27 cellular contexts compared by ENCODE assay signal in genomic region chr17:17468217-17469010, GRCh38. TPM values are rescaled to one million over a fixed set of nuclear protein-coding genes. Genes with fewer than 3 reads are reported as not detected.
DNase-seq lines count a peak whose midpoint lies in the region; ATAC-seq, FAIRE-seq and TF ChIP-seq lines count a peak whose summit lies in the region.
"Had no signal": no experiment of that assay in that cellular context is flagged by ENCODE, and none has a peak within 500 bp of the region (broad histone marks: within the 10 kb centered on the region; RNA-seq: fewer than 3 reads in every experiment).

No MANE protein-coding gene starts in this region.

- peak; percentile 59 for DNase-seq in NCI-H82 (lab: John Stamatoyannopoulos, UW)
- no peak for DNase-seq in NCI-H82 treated with DMSO at 0.1 percent for 48 hours (lab: John Stamatoyannopoulos, UW; ENCODE audit: unreplicated experiment)
- peak; percentile 70 for DNase-seq in cerebellum (ENCODE audit: low spot score)
- DNase-seq in HepG2 (ENCODE audit: low spot score) = no peak
- no peak for DNase-seq in spleen
- DNase-seq in stimulated activated CD4-positive, alpha-beta T cell treated with anti-CD3 and anti-CD28 coated beads, Interleukin-1b, Interleukin-23, amount 100 ng/mL, for 48 hours = no peak
- no peak for DNase-seq in OCI-M2 (lab: John Stamatoyannopoulos, UW; ENCODE audit: unreplicated experiment)
- DNase-seq: 8988T; activated CD4-positive, alpha-beta T cell treated with anti-CD3 and anti-CD28 coated beads, Interleukin-2, amount 50 U/mL, for 4 hours; activated CD4-positive, CD25-positive, alpha-beta regulatory T cell; activated naive CD4-positive, alpha-beta T cell treated with Interleukin-2 at 50 U/mL for 16 hours; brain microvascular endothelial cell; effector memory CD4-positive, alpha-beta T cell; islet precursor cell; NCI-H2107; NCI-H345; NCI-H748 treated with DMSO at 0.1 percent for 48 hours; SK-N-SH; stimulated activated naive CD8-positive, alpha-beta T cell treated with anti-CD3 and anti-CD28 coated beads, Interleukin-15, Interleukin-2, amounts not matched to agents 100 U/mL and 50 U/mL, for 24 hours; uterus had no signal

- intact Hi-C loops in HepG2 (cut with micrococcal nuclease; ENCODE audit: unreplicated experiment) = no loop called here
- intact Hi-C loops in spleen (cut with DNase I; ENCODE audit: low total_unique reads) = no loop called here

- H3K79me2 ChIP-seq in HepG2 (ENCODE audit: insufficient read depth, low read length) = no peaks in the 10 kb centered on the region

- in situ Hi-C loops in HepG2 (cut with HindIII; ENCODE audit: extremely low pct_ligation_motif_present, low pct_unique_long_range_greater_than_20kb) = no loop called here

- H3K36me3 ChIP-seq in HepG2 (replicated peaks in 1 of 2; ENCODE audit: control insufficient read depth in 1 of 2, insufficient read depth in 2 of 2, low read length in 2 of 2) = no peaks in the 10 kb centered on the region
- no peaks in the 10 kb centered on the region for H3K36me3 ChIP-seq in spleen
- H3K36me3 ChIP-seq: brain microvascular endothelial cell, thoracic aorta, uterus had no signal

- H3K9me3 ChIP-seq in HepG2 (ENCODE audit: low read length) = no peaks in the 10 kb centered on the region
- no peaks in the 10 kb centered on the region for H3K9me3 ChIP-seq in spleen
- H3K9me3 ChIP-seq: SK-N-SH, thoracic aorta, uterus had no signal

- TF ChIP-seq RAD21 in HepG2 (CRISPR knock-in tag; IDR thresholded peaks at IDR 0.05) = no peak

- no peak overlapping the region for H2AFZ ChIP-seq in HepG2 (ENCODE audit: low read length)
- H2AFZ ChIP-seq: GM23338 had no signal

- WGBS in HepG2 (ENCODE audit: low lambda C conversion rate) = 26% methylated on average over 5 of the region's 5 CpGs
- WGBS in spleen, 5 donors = 68 to 82% (median 76%) methylated on average over 5 of the region's 5 CpGs

- no TSS peak for BruUV-seq in HepG2 (replicated peaks; lab: Mats Ljungman, UMichigan)

- no peaks in the 10 kb centered on the region for H4K20me1 ChIP-seq in HepG2 (ENCODE audit: insufficient read depth, low read length)

- H3K9ac ChIP-seq in HepG2 (ENCODE audit: insufficient read depth, low read depth, low read length) = no peak overlapping the region
- H3K9ac ChIP-seq: SK-N-SH had no signal

- no peak overlapping the region for H3K4me3 ChIP-seq in HepG2 (replicated peaks in 1 of 3; ENCODE audit: insufficient read depth in 1 of 3, low read depth in 2 of 3, low read length in 3 of 3)
- H3K4me3 ChIP-seq in spleen = no peak overlapping the region
- H3K4me3 ChIP-seq: coronary artery, GM23338, skin epidermis, thoracic aorta, uterus had no signal

- POLR2A ChIA-PET in HepG2 (lab: Yijun Ruan, JAX) = interaction anchor here (1.1 to 1.6 kb wide), 3 partner anchors 22 to 28 kb away, joined by 3 to 6 read pairs (median 5); partner anchors contain the start of gene RASD1

- no peak for ATAC-seq in HepG2
- no peak for ATAC-seq in GM21360 (IDR thresholded peaks at IDR 0.05; ENCODE audit: unreplicated experiment)
- ATAC-seq: GM23338; natural killer cell treated with Interleukin-12 subunit alpha and Interleukin-12 subunit beta and Interleukin-15 and Interleukin-18, amount 100 ng/mL, for 72 hours; stimulated activated naive CD8-positive, alpha-beta T cell treated with anti-CD3 and anti-CD28 coated beads, Interleukin-15, Interleukin-2, amounts not matched to agents 100 U/mL and 50 U/mL, for 24 hours had no signal

- TF ChIP-seq EP300 in HepG2 (IDR thresholded peaks at IDR 0.05; ENCODE audit: low read depth in 2 of 2, low read length in 2 of 2) (no peak), HepG2 (CRISPR knock-in tag; IDR thresholded peaks at IDR 0.05; ENCODE audit: borderline replicate concordance) (no peak)

- CTCF ChIA-PET in HepG2 (lab: Yijun Ruan, JAX; ENCODE audit: low intra/inter-chr PET ratio, low total read pairs) = no interaction called here

- H3K4me1 ChIP-seq in HepG2 (ENCODE audit: insufficient read depth, low read length) (peaks cover 59% of the 10 kb centered on the region), spleen (peaks cover 0 to 14% (median 2%) of the 10 kb centered on the region in 6 donors)
- H3K4me1 ChIP-seq: uterus had no signal

- H3K27me3 ChIP-seq in HepG2 (ENCODE audit: control insufficient read depth in 1 of 2, insufficient read depth in 2 of 2, low read length in 2 of 2) (peaks cover 7 to 43% of the 10 kb centered on the region in 2 experiments; a peak in 4 of 5 replicates), spleen (replicated peaks in 1 of 7) (peaks cover 0 to 9% (median 0%) of the 10 kb centered on the region in 7 donors)
- H3K27me3 ChIP-seq: uterus had no signal

- no peak overlapping the region for H3K4me2 ChIP-seq in HepG2 (ENCODE audit: low read depth, low read length)
- H3K4me2 ChIP-seq: GM23338, SK-N-SH had no signal

- FAIRE-seq in HepG2 (lab: Jason Lieb, UNC) = no peak

- TF ChIP-seq POLR2A in HepG2 (IDR thresholded peaks at IDR 0.05; ENCODE audit: insufficient read depth in 1 of 2, low read depth in 2 of 2, low read length in 2 of 2) = no peak
- TF ChIP-seq POLR2A in spleen (IDR thresholded peaks at IDR 0.05) = no peak

- H3K27ac ChIP-seq in HepG2 (ENCODE audit: extremely low read length, insufficient read depth, low read length) (no peak overlapping the region), spleen (peak overlapping the region in 6 of 8 donors; percentile 23 to 74 (median 68))
- H3K27ac ChIP-seq: brain microvascular endothelial cell, coronary artery, epithelial cell of prostate, thoracic aorta, uterus had no signal

- TF ChIP-seq CTCF in HepG2 (CRISPR knock-in tag; IDR thresholded peaks at IDR 0.05) (no peak), spleen (IDR thresholded peaks at IDR 0.05 in 8 of 11, conservative IDR thresholded peaks at IDR 0.05 in 3 of 11) (no peak)

TF ChIP-seq in HepG2, 621 proteins besides CTCF, POLR2A, EP300 and RAD21 (continues in another document):
- TF ChIP-seq ZNF354B (CRISPR knock-in tag; IDR thresholded peaks at IDR 0.05) = no peak
- TF ChIP-seq SAP130 (CRISPR knock-in tag; IDR thresholded peaks at IDR 0.05; ENCODE audit: low read depth) = peak; percentile 47
- peak; percentile 96 for TF ChIP-seq ZNF264 (CRISPR knock-in tag; IDR thresholded peaks at IDR 0.05)
- no peak for TF ChIP-seq ZNF10 (CRISPR knock-in tag; IDR thresholded peaks at IDR 0.05; ENCODE audit: borderline replicate concordance, low read depth)
- TF ChIP-seq SALL1 (CRISPR knock-in tag; IDR thresholded peaks at IDR 0.05) = peak; percentile 12; the same call in 1 of the 2 replicates
- TF ChIP-seq FOXK2 (IDR thresholded peaks at IDR 0.05) = no peak

RNA-seq across cellular contexts. Expression of gene MED9, which starts 8.4 kb away (rescaled TPM):
- 16.2 TPM for total RNA-seq in cerebellum
- 11.7 and 15.1 TPM in 2 replicates for total RNA-seq in HepG2 (2016; rRNA removed; fragmentation: Illumina TruSeq; extraction: Trizol)
- 4.0 and 4.2 TPM in 2 replicates for total RNA-seq in HepG2 (2016; cell fraction: cytosol; rRNA removed; fragmentation: Illumina TruSeq; extraction: Trizol; ENCODE audit: low read depth)
- total RNA-seq in HepG2 (2016; cell fraction: insoluble cytoplasmic fraction; rRNA removed; fragmentation: Illumina TruSeq; extraction: Trizol) = 11.7 and 14.4 TPM in 2 replicates
- 9.8 and 10.7 TPM in 2 replicates for total RNA-seq in HepG2 (2016; cell fraction: membrane; rRNA removed; fragmentation: Illumina TruSeq; extraction: Trizol)
- total RNA-seq in HepG2 (2016; cell fraction: nucleus; rRNA removed; fragmentation: Illumina TruSeq; extraction: Trizol) = 10.8 and 11.7 TPM in 2 replicates
- polyA plus RNA-seq in HepG2 (2011; rRNA removed) = 11.9 and 14.4 TPM in 2 replicates
- 18.3 and 21.5 TPM in 2 replicates for polyA plus RNA-seq in HepG2 (2011; cell fraction: cytosol; rRNA removed)
- 15.4 and 17.5 TPM in 2 replicates for polyA plus RNA-seq in HepG2 (2011; cell fraction: nucleus; rRNA removed)
- polyA plus RNA-seq in HepG2 (2012) = 9.2 and 11.4 TPM in 2 replicates
- 3.0 and 3.1 TPM in 2 replicates for polyA plus RNA-seq in HepG2 (2016; cell fraction: cytosol; fragmentation: Illumina TruSeq; extraction: Trizol; ENCODE audit: low read depth)
- 11.2 and 12.0 TPM in 2 replicates for polyA plus RNA-seq in HepG2 (2016; cell fraction: insoluble cytoplasmic fraction; fragmentation: Illumina TruSeq; extraction: Trizol; ENCODE audit: low read depth)
- 6.4 and 7.0 TPM in 2 replicates for polyA plus RNA-seq in HepG2 (2016; cell fraction: membrane; fragmentation: Illumina TruSeq; extraction: Trizol; ENCODE audit: low read depth)
- 11.4 and 12.6 TPM in 2 replicates for polyA plus RNA-seq in HepG2 (2016; cell fraction: nucleus; fragmentation: Illumina TruSeq; extraction: Trizol; ENCODE audit: insufficient read depth, low read depth)
- 21.1 and 25.1 TPM in 2 replicates for polyA minus RNA-seq in HepG2 (2011; rRNA and poly(A)+ RNA removed; ENCODE audit: low replicate concordance)
- polyA minus RNA-seq in HepG2 (2011; cell fraction: cytosol; rRNA and poly(A)+ RNA removed) = 9.8 and 9.9 TPM in 2 replicates
- 24.2 and 25.4 TPM in 2 replicates for polyA minus RNA-seq in HepG2 (2011; cell fraction: nucleus; rRNA and poly(A)+ RNA removed)
- total RNA-seq in spleen = 10 to 100 TPM; 13.8 to 19.2 (median 16.6) TPM
- polyA plus RNA-seq in spleen = 10 to 100 TPM in 2 of 3 donors, 1 to 10 TPM in 1; 8.5 to 13.7 (median 10.3) TPM

RNA-seq across cellular contexts. Expression of gene RASD1, which starts 27.8 kb away (rescaled TPM):
- 10.1 TPM for total RNA-seq in cerebellum
- 1.4 and 1.6 TPM in 2 replicates for total RNA-seq in HepG2 (2016; rRNA removed; fragmentation: Illumina TruSeq; extraction: Trizol)
- 0.71 and 0.91 TPM in 2 replicates for total RNA-seq in HepG2 (2016; cell fraction: cytosol; rRNA removed; fragmentation: Illumina TruSeq; extraction: Trizol; ENCODE audit: low read depth)
- total RNA-seq in HepG2 (2016; cell fraction: insoluble cytoplasmic fraction; rRNA removed; fragmentation: Illumina TruSeq; extraction: Trizol) = 1.4 and 1.9 TPM in 2 replicates
- total RNA-seq in HepG2 (2016; cell fraction: membrane; rRNA removed; fragmentation: Illumina TruSeq; extraction: Trizol) = 1.5 and 1.7 TPM in 2 replicates
- total RNA-seq in HepG2 (2016; cell fraction: nucleus; rRNA removed; fragmentation: Illumina TruSeq; extraction: Trizol) = 0.99 and 1.1 TPM in 2 replicates
- polyA plus RNA-seq in HepG2 (2011; rRNA removed) = 4.2 and 8.9 TPM in 2 replicates
- polyA plus RNA-seq in HepG2 (2011; cell fraction: cytosol; rRNA removed) = 4.3 and 4.7 TPM in 2 replicates
- polyA plus RNA-seq in HepG2 (2011; cell fraction: nucleus; rRNA removed) = 6.6 and 7.6 TPM in 2 replicates
- polyA plus RNA-seq in HepG2 (2012) = 2.1 and 6.2 TPM in 2 replicates
- polyA plus RNA-seq in HepG2 (2016; cell fraction: cytosol; fragmentation: Illumina TruSeq; extraction: Trizol; ENCODE audit: low read depth) = 0.32 and 0.38 TPM in 2 replicates
- polyA plus RNA-seq in HepG2 (2016; cell fraction: insoluble cytoplasmic fraction; fragmentation: Illumina TruSeq; extraction: Trizol; ENCODE audit: low read depth) = 1.7 and 1.8 TPM in 2 replicates
- polyA plus RNA-seq in HepG2 (2016; cell fraction: membrane; fragmentation: Illumina TruSeq; extraction: Trizol; ENCODE audit: low read depth) = 0.63 and 0.72 TPM in 2 replicates
- 2.7 and 3.4 TPM in 2 replicates for polyA plus RNA-seq in HepG2 (2016; cell fraction: nucleus; fragmentation: Illumina TruSeq; extraction: Trizol; ENCODE audit: insufficient read depth, low read depth)
- polyA minus RNA-seq in HepG2 (2011; rRNA and poly(A)+ RNA removed; ENCODE audit: low replicate concordance) = 3.9 and 12.1 TPM in 2 replicates
- polyA minus RNA-seq in HepG2 (2011; cell fraction: cytosol; rRNA and poly(A)+ RNA removed) = 6.2 and 6.6 TPM in 2 replicates
- 1.7 and 3.1 TPM in 2 replicates for polyA minus RNA-seq in HepG2 (2011; cell fraction: nucleus; rRNA and poly(A)+ RNA removed)
- 10 to 100 TPM in 5 of 7 donors, 1 to 10 TPM in 2; 6.6 to 52.3 (median 13.1) TPM for total RNA-seq in spleen
- 1 to 10 TPM; 2.9 to 7.9 (median 3.3) TPM for polyA plus RNA-seq in spleen

Comparison
In these comparisons a context has a peak if more than half of its experiments do, and no peak if none do; other contexts are left out.
1. DNase-seq: peak in NCI-H82 (single experiment) and cerebellum (single experiment); none in NCI-H82 treated with DMSO at 0.1 percent for 48 hours (single experiment), HepG2 (single experiment), spleen (single experiment), stimulated activated CD4-positive, alpha-beta T cell treated with anti-CD3 and anti-CD28 coated beads, Interleukin-1b, Interleukin-23, amount 100 ng/mL, for 48 hours (single experiment) and OCI-M2 (single experiment).